In genomic region chr3:24497942-24498341, GRCh38 we compare ENCODE assay signal across 20 cellular contexts. TPM values are rescaled to one million over a fixed set of nuclear protein-coding genes. Genes with fewer than 3 reads are reported as not detected.
A peak's percentile ranks its signal among the peaks of the same experiment; 100 is the strongest.
DNase-seq lines count a peak whose midpoint lies in the region; ATAC-seq, FAIRE-seq and TF ChIP-seq lines count a peak whose summit lies in the region.
"Had no signal": no experiment of that assay in that cellular context is flagged by ENCODE, and none has a peak within 500 bp of the region (broad histone marks: within the 10 kb centered on the region; RNA-seq: fewer than 3 reads in every experiment).

No MANE protein-coding gene starts in this region.

- H3K27me3 ChIP-seq in GM23338 (ENCODE audit: insufficient read depth) (peaks cover 32% of the 10 kb centered on the region), HUES48 (ENCODE audit: control insufficient read depth, insufficient read depth, low read length) (peaks cover 22% of the 10 kb centered on the region), K562 (ENCODE audit: control insufficient read depth in 2 of 2, insufficient read depth in 2 of 2, low read length in 2 of 2) (no peaks in the 10 kb centered on the region), iPS-20b (ENCODE audit: insufficient read depth, low read length) (peaks cover 36% of the 10 kb centered on the region)

- intact Hi-C loops in K562 (cut with micrococcal nuclease) = loop anchor here (2.0 to 10.0 kb wide), 4 partner anchors 23 to 583 kb away; partner anchors contain the start of genes NKIRAS1 and RPL15

- DNase-seq in GM23338 (ENCODE audit: low spot score) (no peak), K562 (ENCODE audit: extremely low read depth in 1 of 4, low spot score in 3 of 4) (no peak), HuH-7.5 (ENCODE audit: low spot score) (no peak), NCI-H2196 (lab: John Stamatoyannopoulos, UW; ENCODE audit: unreplicated experiment) (no peak)
- DNase-seq: 8988T; ACHN; C1 segment of cervical spinal cord; CD4-positive, alpha-beta memory T cell; COR-L47; DMS153; DND-41; GOT3; H7 had no signal

- no peaks in the 10 kb centered on the region for H3K36me3 ChIP-seq in GM23338 (ENCODE audit: insufficient read depth)
- no peaks in the 10 kb centered on the region for H3K36me3 ChIP-seq in HUES48 (ENCODE audit: control insufficient read depth, insufficient read depth, low read length)
- no peaks in the 10 kb centered on the region for H3K36me3 ChIP-seq in K562 (ENCODE audit: control insufficient read depth, insufficient read depth, low read length)
- no peaks in the 10 kb centered on the region for H3K36me3 ChIP-seq in iPS-20b (ENCODE audit: insufficient read depth, low read depth, low read length)

- TF ChIP-seq POLR2A in K562 (conservative IDR thresholded peaks at IDR 0.05) = no peak

- H3K9me3 Mint-ChIP-seq in GM23338 = 0 out of 3 replicates have a peak, but pooled peaks cover 4% of the 10 kb centered on the region

- H3K4me1 Mint-ChIP-seq in GM23338 = peaks cover 54% of the 10 kb centered on the region

- H3K36me3 Mint-ChIP-seq in GM23338 (ENCODE audit: low read depth) = no peaks in the 10 kb centered on the region
- H3K36me3 Mint-ChIP-seq: CD4-positive, alpha-beta memory T cell had no signal

- POLR2A ChIA-PET in K562 (lab: Yijun Ruan, JAX) = interaction anchor here (1.6 to 2.3 kb wide), 2 partner anchors 12 to 14 kb away, joined by 4 to 7 read pairs; no protein-coding TSS in a partner anchor

- H3K9me3 ChIP-seq in HUES48 (ENCODE audit: control insufficient read depth, insufficient read depth, low read length) (no peaks in the 10 kb centered on the region), K562 (replicated peaks; ENCODE audit: control insufficient read depth, insufficient read depth, low read depth, low read length) (no peaks in the 10 kb centered on the region), iPS-20b (ENCODE audit: insufficient read depth, low read depth, low read length) (no peaks in the 10 kb centered on the region)
- H3K9me3 ChIP-seq: A549 had no signal

- H3K9me1 ChIP-seq in K562 (ENCODE audit: control insufficient read depth, insufficient read depth, low read length) = no peaks in the 10 kb centered on the region

- no peak for TF ChIP-seq EP300 in K562 (IDR thresholded peaks at IDR 0.05; ENCODE audit: low read length)

- no peak overlapping the region for H3K27ac ChIP-seq in GM23338 (ENCODE audit: low read depth)
- peak overlapping the region; percentile 69 for H3K27ac ChIP-seq in HUES48 (ENCODE audit: low read depth, low read length)
- no peak overlapping the region for H3K27ac ChIP-seq in K562 (ENCODE audit: extremely low read depth, low read depth, low read length)
- H3K27ac ChIP-seq in iPS-20b (ENCODE audit: low read length) = no peak overlapping the region
- H3K27ac ChIP-seq: A549 had no signal

- no peak overlapping the region for H2AFZ ChIP-seq in GM23338
- 0 out of 2 replicates have a peak overlapping the region, but pooled peaks have one; percentile 4 for H2AFZ ChIP-seq in K562 (ENCODE audit: low read depth, low read length)

- H3K9ac ChIP-seq in HUES48 (ENCODE audit: low read depth, low read length) (no peak overlapping the region), K562 (ENCODE audit: insufficient read depth in 1 of 2, low read depth in 2 of 2, low read length in 2 of 2) (no peak overlapping the region), iPS-20b (ENCODE audit: low read depth, low read length) (no peak overlapping the region)

- no peak for TF ChIP-seq RAD21 in K562 (CRISPR knock-in tag; conservative IDR thresholded peaks at IDR 0.05 in 1 of 2, IDR thresholded peaks at IDR 0.05 in 1 of 2)

- H3K4me2 ChIP-seq in GM23338 (peak overlapping the region; percentile 44), K562 (ENCODE audit: insufficient read depth, low read length) (no peak overlapping the region)
- H3K4me2 ChIP-seq: A549 had no signal

- no TSS peak for BruUV-seq in K562 (replicated peaks; lab: Mats Ljungman, UMichigan)

- TF ChIP-seq CTCF in GM23338 (conservative IDR thresholded peaks at IDR 0.05; ENCODE audit: low read depth in 2 of 2) (no peak), K562 (IDR thresholded peaks at IDR 0.05 in 2 of 3, conservative IDR thresholded peaks at IDR 0.05 in 1 of 3; ENCODE audit: insufficient read depth in 2 of 3, low read depth in 1 of 3, low read length in 3 of 3) (no peak)

- H3K79me2 ChIP-seq in GM23338 (replicated peaks; ENCODE audit: insufficient read depth) (no peaks in the 10 kb centered on the region), K562 (ENCODE audit: control insufficient read depth, insufficient read depth, low read length) (peaks cover 17% of the 10 kb centered on the region)

- 0 out of 2 replicates have a peak, but pooled peaks cover 4% of the 10 kb centered on the region for H3K9me2 ChIP-seq in GM23338 (ENCODE audit: insufficient read depth)

- CTCF ChIA-PET in K562 (lab: Yijun Ruan, JAX; ENCODE audit: low intra/inter-chr PET ratio) = interaction anchor here (0.7 kb wide), 1 partner anchor 183 kb away, joined by 5 read pairs; no protein-coding TSS in a partner anchor

- no peaks in the 10 kb centered on the region for H4K20me1 ChIP-seq in GM23338 (replicated peaks; ENCODE audit: insufficient read depth)
- no peaks in the 10 kb centered on the region for H4K20me1 ChIP-seq in K562 (replicated peaks; ENCODE audit: control insufficient read depth, insufficient read depth, low read length)

- WGBS in K562 (ENCODE audit: insufficient coverage, low coverage, missing lambda C conversion rate) = 65% methylated on average over 2 of the region's 2 CpGs

- H3K4me3 ChIP-seq in GM23338 (no peak overlapping the region), HUES48 (ENCODE audit: low read depth, low read length) (no peak overlapping the region), K562 (no peak overlapping the region), iPS-20b (ENCODE audit: low read length) (peak overlapping the region; percentile 32)
- H3K4me3 ChIP-seq: A549, GM12878 had no signal

- ATAC-seq in GM23338 (no peak), K562 (no peak), HG03460 (IDR thresholded peaks at IDR 0.05; ENCODE audit: unreplicated experiment) (no peak)
- ATAC-seq: A549, GM12878, HCT116 had no signal

- FAIRE-seq in K562 (lab: Jason Lieb, UNC) = no peak
- FAIRE-seq: A549, G401.6, GM12878 had no signal

- H3K4me3 Mint-ChIP-seq in GM23338 = no peak overlapping the region
- H3K4me3 Mint-ChIP-seq: CD4-positive, alpha-beta memory T cell had no signal

- peaks cover 6% of the 10 kb centered on the region; the same call in 1 of the 2 replicates for H3F3A ChIP-seq in GM23338 (replicated peaks; ENCODE audit: low read depth)

- peaks cover 44% of the 10 kb centered on the region for H3K27me3 Mint-ChIP-seq in GM23338 (ENCODE audit: insufficient read depth, low read depth, poor library complexity)

- in situ Hi-C loops in K562 (cut with MboI) = loop anchor here (5.0 kb wide), 2 partner anchors 84 to 236 kb away; no protein-coding TSS in a partner anchor

- H3K4me1 ChIP-seq in GM23338 (ENCODE audit: insufficient read depth) = peaks cover 45% of the 10 kb centered on the region
- H3K4me1 ChIP-seq in HUES48 (ENCODE audit: control insufficient read depth, insufficient read depth, low read length) = peaks cover 44% of the 10 kb centered on the region
- peaks cover 21 to 22% of the 10 kb centered on the region in 2 experiments; a peak in 4 of 5 replicates for H3K4me1 ChIP-seq in K562 (replicated peaks in 1 of 2; ENCODE audit: control insufficient read depth in 2 of 2, insufficient read depth in 2 of 2, low read length in 2 of 2)
- H3K4me1 ChIP-seq in iPS-20b (ENCODE audit: insufficient read depth, low read length) = peaks cover 32% of the 10 kb centered on the region

- peak overlapping the region; percentile 78; the same call in 1 of the 2 replicates for H3K27ac Mint-ChIP-seq in GM23338
- H3K27ac Mint-ChIP-seq: CD4-positive, alpha-beta memory T cell had no signal

TF ChIP-seq in GM23338, 12 proteins besides CTCF, POLR2A, EP300 and RAD21 (continues in another document):
- TF ChIP-seq NANOG (IDR thresholded peaks at IDR 0.05; ENCODE audit: borderline replicate concordance) = no peak
- no peak for TF ChIP-seq CREB1 (CRISPR knock-in tag; IDR thresholded peaks at IDR 0.05; ENCODE audit: low read depth)

TF ChIP-seq in K562, 482 proteins besides CTCF, POLR2A, EP300 and RAD21:
- TF ChIP-seq MAFG (tag; conservative IDR thresholded peaks at IDR 0.05) (0 out of 2 replicates have a peak, but pooled peaks have one; percentile 24), MAFK (IDR thresholded peaks at IDR 0.05; ENCODE audit: low read length) (0 out of 2 replicates have a peak, but pooled peaks have one; percentile 11), JUND (IDR thresholded peaks at IDR 0.05; ENCODE audit: borderline replicate concordance, low read depth, low read length) (no peak), JUND (tag; IDR thresholded peaks at IDR 0.05; ENCODE audit: borderline replicate concordance, low read depth, low read length) (no peak), ZNF316 (IDR thresholded peaks at IDR 0.05) (peak; percentile 76), PHB2 (IDR thresholded peaks at IDR 0.05; ENCODE audit: low read depth) (no peak), HIVEP1 (CRISPR knock-in tag; IDR thresholded peaks at IDR 0.05) (no peak), POLR2AphosphoS2 (IDR thresholded peaks at IDR 0.05; ENCODE audit: low read length) (no peak), C11orf30 (IDR thresholded peaks at IDR 0.05; ENCODE audit: low read depth) (peak; percentile 70), TCF3 (CRISPR knock-in tag; IDR thresholded peaks at IDR 0.05) (no peak), ZFP36 (IDR thresholded peaks at IDR 0.05; ENCODE audit: low read depth, low read length, partially characterized antibody) (no peak)

RNA-seq across cellular contexts. Expression of gene THRB, which starts 3.3 kb away (rescaled TPM):
- total RNA-seq in GM23338 (2014; rRNA removed; shearing (Covaris generic)) = 3.2 and 8.0 TPM in 2 replicates
- polyA plus RNA-seq in GM23338 (2016; fragmentation: Nextera tagmentation; extraction: Ambion mirVana) = 1.3 and 1.7 TPM in 2 replicates
- 30.5 and 37.3 TPM in 2 replicates for total RNA-seq in K562 (2011; cell fraction: chromatin; rRNA removed; ENCODE audit: low replicate concordance)
- total RNA-seq in K562 (2011; cell fraction: nucleolus; rRNA removed) = 8.4 and 9.8 TPM in 2 replicates
- 15.2 and 25.6 TPM in 2 replicates for total RNA-seq in K562 (2011; cell fraction: nucleoplasm; rRNA removed)
- 5.6 and 6.0 TPM in 2 replicates for total RNA-seq in K562 (2014; rRNA removed)
- total RNA-seq in K562 (2014; rRNA removed; fragmentation: Illumina TruSeq; extraction: Trizol) = 6.9 and 8.3 TPM in 2 replicates
- total RNA-seq in K562 (2015; rRNA removed; fragmentation: Illumina TruSeq; extraction: Trizol) = 7.0 and 7.2 TPM in 2 replicates
- 9.7 and 10.5 TPM in 2 replicates for total RNA-seq in K562 (2021)
- polyA plus RNA-seq in K562 (2011; rRNA removed) = 11.0 and 14.9 TPM in 2 replicates
- polyA plus RNA-seq in K562 (2011; cell fraction: cytosol; rRNA removed) = 5.1 and 6.0 TPM in 2 replicates
- 14.3 and 15.5 TPM in 2 replicates for polyA plus RNA-seq in K562 (2011; cell fraction: nucleus; rRNA removed)
- 5.7 and 5.9 TPM in 2 replicates for polyA plus RNA-seq in K562 (2012)
- 7.1 and 9.0 TPM in 2 replicates for polyA plus RNA-seq in K562 (2014; fragmentation: Illumina TruSeq; extraction: Trizol)
- polyA plus RNA-seq in K562 (2014; fragmentation: Nextera tagmentation; extraction: Ambion mirVana) = 1 to 10 TPM; 1.7 to 3.0 TPM
- polyA plus RNA-seq in K562 (2014; rRNA removed) = 4.1 and 4.7 TPM in 2 replicates
- polyA minus RNA-seq in K562 (2011; rRNA and poly(A)+ RNA removed) = 34.3 and 35.4 TPM in 2 replicates
- 6.6 and 11.8 TPM in 2 replicates for polyA minus RNA-seq in K562 (2011; cell fraction: cytosol; rRNA and poly(A)+ RNA removed)
- 27.3 and 34.0 TPM in 2 replicates for polyA minus RNA-seq in K562 (2011; cell fraction: nucleus; rRNA and poly(A)+ RNA removed)
- total RNA-seq: CD4-positive, alpha-beta memory T cell had no signal
- polyA plus RNA-seq: GM12878 had no signal
